21 cellular contexts compared by ENCODE assay signal in genomic region chr3:176074096-176074495, GRCh38.
DNase-seq lines count a peak whose midpoint lies in the region; ATAC-seq and TF ChIP-seq lines count a peak whose summit lies in the region.
"Had no signal": no experiment of that assay in that cellular context is flagged by ENCODE, and none has a peak within 500 bp of the region (broad histone marks: within the 10 kb centered on the region; RNA-seq: fewer than 3 reads in every experiment).

No MANE protein-coding gene starts in this region.

- H3F3A ChIP-seq in GM23338 (replicated peaks; ENCODE audit: low read depth) = no peaks in the 10 kb centered on the region

- no peaks in the 10 kb centered on the region; the same call in 2 of the 3 replicates for H3K9me3 Mint-ChIP-seq in GM23338
- H3K9me3 Mint-ChIP-seq: H9 had no signal

- no peaks in the 10 kb centered on the region for H4K20me1 ChIP-seq in GM23338 (replicated peaks; ENCODE audit: insufficient read depth)
- H4K20me1 ChIP-seq: BLaER1 had no signal

- ATAC-seq in GM23338 (no peak), HG02571 (IDR thresholded peaks at IDR 0.05; ENCODE audit: unreplicated experiment) (no peak), GM19397 (IDR thresholded peaks at IDR 0.05; ENCODE audit: unreplicated experiment) (no peak)
- ATAC-seq: CD8-positive, alpha-beta T cell; GM12878; HCT116 had no signal

- no peaks in the 10 kb centered on the region for H3K79me2 ChIP-seq in GM23338 (replicated peaks; ENCODE audit: insufficient read depth)

- no peaks in the 10 kb centered on the region for H3K4me1 Mint-ChIP-seq in GM23338
- H3K4me1 Mint-ChIP-seq: B cell; CD4-positive, CD25-positive, alpha-beta regulatory T cell; H9 had no signal

- H3K27me3 Mint-ChIP-seq in GM23338 (ENCODE audit: insufficient read depth, low read depth, poor library complexity) = no peaks in the 10 kb centered on the region
- H3K27me3 Mint-ChIP-seq: B cell; CD4-positive, CD25-positive, alpha-beta regulatory T cell had no signal

- no peaks in the 10 kb centered on the region for H3K36me3 Mint-ChIP-seq in GM23338 (ENCODE audit: low read depth)
- H3K36me3 Mint-ChIP-seq: CD4-positive, CD25-positive, alpha-beta regulatory T cell; CD8-positive, alpha-beta T cell had no signal

- no peak for TF ChIP-seq CTCF in GM23338 (conservative IDR thresholded peaks at IDR 0.05; ENCODE audit: low read depth in 2 of 2)

- H3K4me3 ChIP-seq in GM23338 = no peak overlapping the region
- H3K4me3 ChIP-seq: BLaER1, GM12878, GM23248 had no signal

- H3K4me3 Mint-ChIP-seq in GM23338 = no peak overlapping the region
- H3K4me3 Mint-ChIP-seq: B cell; CD4-positive, CD25-positive, alpha-beta regulatory T cell; CD8-positive, alpha-beta T cell; H9 had no signal

- no peaks in the 10 kb centered on the region for H3K9me2 ChIP-seq in GM23338 (ENCODE audit: insufficient read depth)

- no peaks in the 10 kb centered on the region for H3K27me3 ChIP-seq in GM23338 (ENCODE audit: insufficient read depth)
- H3K27me3 ChIP-seq: BLaER1 had no signal

- H3K27ac ChIP-seq in GM23338 (ENCODE audit: low read depth) = no peak overlapping the region
- H3K27ac ChIP-seq: BLaER1, C4-2B, GM23248 had no signal

- 0 out of 2 replicates have a peak overlapping the region, but pooled peaks have one; percentile 33 for H3K27ac Mint-ChIP-seq in GM23338
- H3K27ac Mint-ChIP-seq: B cell; CD4-positive, CD25-positive, alpha-beta regulatory T cell; CD8-positive, alpha-beta T cell; H9 had no signal

- H3K36me3 ChIP-seq in GM23338 (ENCODE audit: insufficient read depth) = no peaks in the 10 kb centered on the region
- H3K36me3 ChIP-seq: BLaER1 had no signal

- H3K4me1 ChIP-seq in GM23338 (ENCODE audit: insufficient read depth) = no peaks in the 10 kb centered on the region
- H3K4me1 ChIP-seq: Caco-2 had no signal

- no peak overlapping the region for H2AFZ ChIP-seq in GM23338
- H2AFZ ChIP-seq: GM23248 had no signal

- H3K4me2 ChIP-seq in GM23338 = no peak overlapping the region
- H3K4me2 ChIP-seq: BLaER1 had no signal

- DNase-seq in GM23338 (ENCODE audit: low spot score) (no peak), dedifferentiated amniotic fluid mesenchymal stem cell (ENCODE audit: extremely low spot score) (peak; percentile 46), fibroblast of peridontal ligament (ENCODE audit: extremely low read depth) (peak; percentile 84), globus pallidus (ENCODE audit: low spot score) (no peak)
- DNase-seq in activated CD4-positive, alpha-beta T cell treated with anti-CD3 and anti-CD28 coated beads for 1 hour = no peak
- DNase-seq: Caco-2; CD4-positive, CD25-positive, alpha-beta regulatory T cell; CD8-positive, alpha-beta T cell; DMS153; DND-41; EL; GDM1; GM23248; H9 had no signal

TF ChIP-seq in GM23338, 12 proteins besides CTCF, POLR2A, EP300 and RAD21 (continues in another document):
- no peak for TF ChIP-seq POLR2AphosphoS5 (IDR thresholded peaks at IDR 0.05; ENCODE audit: low read depth)
- TF ChIP-seq REST (IDR thresholded peaks at IDR 0.05; ENCODE audit: unreplicated experiment) = no peak
- no peak for TF ChIP-seq ZNF114 (CRISPR knock-in tag; IDR thresholded peaks at IDR 0.05)
- TF ChIP-seq STAT1 (IDR thresholded peaks at IDR 0.05; ENCODE audit: unreplicated experiment) = no peak
- no peak for TF ChIP-seq CREB1 (CRISPR knock-in tag; IDR thresholded peaks at IDR 0.05; ENCODE audit: low read depth)
- TF ChIP-seq JUNB (IDR thresholded peaks at IDR 0.05; ENCODE audit: unreplicated experiment) = no peak
- no peak for TF ChIP-seq ETS1 (IDR thresholded peaks at IDR 0.05)
- TF ChIP-seq ZNF331 (CRISPR knock-in tag; IDR thresholded peaks at IDR 0.05; ENCODE audit: low read depth) = no peak
- TF ChIP-seq NANOG (IDR thresholded peaks at IDR 0.05; ENCODE audit: borderline replicate concordance) = no peak

Comparison
In these comparisons a context has a peak if more than half of its experiments do, and no peak if none do; other contexts are left out.
1. DNase-seq: peak in dedifferentiated amniotic fluid mesenchymal stem cell (single experiment) and fibroblast of peridontal ligament (single experiment); none in GM23338 (single experiment), globus pallidus (single experiment) and activated CD4-positive, alpha-beta T cell treated with anti-CD3 and anti-CD28 coated beads for 1 hour (single experiment).